1 cellular context compared by ENCODE assay signal in genomic region chr1:217039926-217040325, GRCh38.
TF ChIP-seq lines count a peak whose summit lies in the region.

No MANE protein-coding gene starts in this region.

TF ChIP-seq in IMR-90, 13 proteins besides CTCF, POLR2A, EP300 and RAD21 (continued from another document):
- no peak for TF ChIP-seq ELK1 (IDR thresholded peaks at IDR 0.05; ENCODE audit: borderline replicate concordance, low read depth, low read length)
- TF ChIP-seq RCOR1 (IDR thresholded peaks at IDR 0.05; ENCODE audit: insufficient replicate concordance, low read length): no peak
- TF ChIP-seq RFX5 (IDR thresholded peaks at IDR 0.05; ENCODE audit: low read depth, low read length): no peak
- TF ChIP-seq BHLHE40 (IDR thresholded peaks at IDR 0.05; ENCODE audit: low read depth, low read length): no peak
- no peak for TF ChIP-seq NFE2L2 (IDR thresholded peaks at IDR 0.05; ENCODE audit: low read depth, low read length)
- no peak for TF ChIP-seq FOS (IDR thresholded peaks at IDR 0.05; ENCODE audit: low read depth, low read length)
- no peak for TF ChIP-seq USF2 (IDR thresholded peaks at IDR 0.05; ENCODE audit: low read depth, low read length)
- TF ChIP-seq CHD1 (IDR thresholded peaks at IDR 0.05; ENCODE audit: low read depth, low read length): no peak
- no peak for TF ChIP-seq MAZ (IDR thresholded peaks at IDR 0.05; ENCODE audit: borderline replicate concordance, low read depth, low read length)
- TF ChIP-seq MAFK (IDR thresholded peaks at IDR 0.05; ENCODE audit: low read depth, low read length): no peak
- no peak for TF ChIP-seq MXI1 (IDR thresholded peaks at IDR 0.05; ENCODE audit: borderline replicate concordance, low read depth, low read length)
- TF ChIP-seq CEBPB (IDR thresholded peaks at IDR 0.05; ENCODE audit: low read depth, low read length): no peak
